Comparison of ENCODE assay signal across 2 cellular contexts in the genomic region with DNA sequence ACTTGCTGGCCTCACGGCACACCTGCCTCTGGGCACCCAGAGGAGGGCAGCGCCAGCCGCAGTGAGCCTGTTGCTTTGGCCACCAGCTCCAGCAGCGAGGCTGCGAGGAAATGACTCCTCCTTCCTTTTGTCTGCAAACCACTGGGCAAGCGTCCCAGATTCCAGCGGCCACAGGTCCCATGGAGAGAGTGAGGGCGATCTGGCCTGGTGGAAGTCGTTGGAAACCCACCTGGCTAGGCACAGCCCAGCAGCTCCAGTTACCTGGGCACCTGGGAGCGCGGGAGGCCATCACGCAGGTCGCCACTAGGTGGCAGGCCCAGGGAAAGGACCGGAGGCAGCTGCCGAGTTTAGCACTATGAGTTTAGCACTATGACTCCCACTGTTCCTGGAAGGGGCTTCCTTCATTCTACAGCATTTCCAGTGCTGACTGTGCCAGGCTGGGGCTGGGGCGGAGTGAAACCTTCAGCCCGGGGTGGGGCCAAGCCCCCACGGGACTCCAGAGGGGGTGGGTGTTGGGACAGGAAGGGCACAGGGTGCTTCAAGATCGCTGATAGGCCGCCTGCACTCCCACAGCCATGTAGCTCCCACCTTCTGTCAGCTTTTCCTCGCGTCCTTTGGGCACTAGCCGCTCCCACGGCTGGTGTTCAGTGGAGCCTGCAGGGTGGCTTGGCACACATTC.
A peak's percentile ranks its signal among the peaks of the same experiment; 100 is the strongest.
TF ChIP-seq lines count a peak whose summit lies in the region.

No MANE protein-coding gene starts in this region.

TF ChIP-seq in K562, 482 proteins besides CTCF, POLR2A, EP300 and RAD21 (continues in another document):
- TF ChIP-seq GABPB1 (CRISPR knock-in tag; IDR thresholded peaks at IDR 0.05): peak; percentile 33; the same call in 1 of the 2 replicates
- no peak for TF ChIP-seq ZNF23 (CRISPR knock-in tag; IDR thresholded peaks at IDR 0.05)
- TF ChIP-seq MYC (IDR thresholded peaks at IDR 0.05; ENCODE audit: low read depth, low read length): no peak
- TF ChIP-seq MYC (CRISPR knock-in tag; IDR thresholded peaks at IDR 0.05; ENCODE audit: borderline replicate concordance, low read depth): no peak
- TF ChIP-seq KLF1 (tag; IDR thresholded peaks at IDR 0.05): no peak
- TF ChIP-seq HDAC6 (IDR thresholded peaks at IDR 0.05; ENCODE audit: low read depth, low read length): no peak
- TF ChIP-seq, protein P1, sequence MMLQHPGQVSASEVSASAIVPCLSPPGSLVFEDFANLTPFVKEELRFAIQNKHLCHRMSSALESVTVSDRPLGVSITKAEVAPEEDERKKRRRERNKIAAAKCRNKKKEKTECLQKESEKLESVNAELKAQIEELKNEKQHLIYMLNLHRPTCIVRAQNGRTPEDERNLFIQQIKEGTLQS (IDR thresholded peaks at IDR 0.05): no peak
- TF ChIP-seq, protein P1 (CRISPR knock-in tag; conservative IDR thresholded peaks at IDR 0.05): no peak
- TF ChIP-seq RB1 (IDR thresholded peaks at IDR 0.05; ENCODE audit: low read depth): peak; percentile 90
- peak in 1 of 2 experiments; percentile 71; a peak in 2 of 4 replicates for TF ChIP-seq UBTF (IDR thresholded peaks at IDR 0.05; ENCODE audit: borderline replicate concordance in 1 of 2, low read depth in 2 of 2, low read length in 2 of 2)
- no peak for TF ChIP-seq SAP30 (IDR thresholded peaks at IDR 0.05; ENCODE audit: borderline replicate concordance, insufficient read depth, low read depth, low read length, poor library complexity, severe bottlenecking)
- TF ChIP-seq ERF (CRISPR knock-in tag; IDR thresholded peaks at IDR 0.05): no peak
- TF ChIP-seq PPARD (CRISPR knock-in tag; IDR thresholded peaks at IDR 0.05): no peak
- no peak for TF ChIP-seq ZNF184 (CRISPR knock-in tag; IDR thresholded peaks at IDR 0.05)
- TF ChIP-seq ZNF143 (CRISPR knock-in tag; IDR thresholded peaks at IDR 0.05): no peak
- no peak for TF ChIP-seq ZNF764 (CRISPR knock-in tag; IDR thresholded peaks at IDR 0.05; ENCODE audit: low read depth)
- 0 out of 2 replicates have a peak, but pooled peaks have one; percentile 29 for TF ChIP-seq KDM2B (CRISPR knock-in tag; IDR thresholded peaks at IDR 0.05)
- TF ChIP-seq MTA2 (IDR thresholded peaks at IDR 0.05; ENCODE audit: low read depth): no peak
- TF ChIP-seq ZNF830 (CRISPR knock-in tag; IDR thresholded peaks at IDR 0.05): no peak
- peak; percentile 92 for TF ChIP-seq ZEB2 (IDR thresholded peaks at IDR 0.05)
- TF ChIP-seq ATF7 (IDR thresholded peaks at IDR 0.05): 0 out of 2 replicates have a peak, but pooled peaks have one; percentile 11
- TF ChIP-seq JUND (IDR thresholded peaks at IDR 0.05; ENCODE audit: borderline replicate concordance, low read depth, low read length): peak; percentile 27; the same call in 1 of the 2 replicates
- TF ChIP-seq JUND (tag; IDR thresholded peaks at IDR 0.05; ENCODE audit: borderline replicate concordance, low read depth, low read length): no peak; the same call in 2 of the 3 replicates
- TF ChIP-seq BRF2 (IDR thresholded peaks at IDR 0.05; ENCODE audit: borderline replicate concordance, insufficient read depth, insufficient read length): no peak
- TF ChIP-seq PML (IDR thresholded peaks at IDR 0.05; ENCODE audit: low read length): no peak
- TF ChIP-seq ELF2 (CRISPR knock-in tag; IDR thresholded peaks at IDR 0.05): no peak
- peak; percentile 15 for TF ChIP-seq POU5F1 (IDR thresholded peaks at IDR 0.05; ENCODE audit: borderline replicate concordance, low read depth, low read length, partially characterized antibody)
- no peak for TF ChIP-seq FOXK2 (conservative IDR thresholded peaks at IDR 0.05 in 1 of 2, IDR thresholded peaks at IDR 0.05 in 1 of 2; ENCODE audit: low read depth in 2 of 2)
- TF ChIP-seq ETS2 (tag; IDR thresholded peaks at IDR 0.05; ENCODE audit: borderline replicate concordance, poor library complexity, severe bottlenecking): no peak
- TF ChIP-seq NR3C1 (CRISPR knock-in tag; IDR thresholded peaks at IDR 0.05): no peak
- 0 out of 2 replicates have a peak, but pooled peaks have one; percentile 29 for TF ChIP-seq GATAD2A (IDR thresholded peaks at IDR 0.05)
- TF ChIP-seq, protein P2, sequence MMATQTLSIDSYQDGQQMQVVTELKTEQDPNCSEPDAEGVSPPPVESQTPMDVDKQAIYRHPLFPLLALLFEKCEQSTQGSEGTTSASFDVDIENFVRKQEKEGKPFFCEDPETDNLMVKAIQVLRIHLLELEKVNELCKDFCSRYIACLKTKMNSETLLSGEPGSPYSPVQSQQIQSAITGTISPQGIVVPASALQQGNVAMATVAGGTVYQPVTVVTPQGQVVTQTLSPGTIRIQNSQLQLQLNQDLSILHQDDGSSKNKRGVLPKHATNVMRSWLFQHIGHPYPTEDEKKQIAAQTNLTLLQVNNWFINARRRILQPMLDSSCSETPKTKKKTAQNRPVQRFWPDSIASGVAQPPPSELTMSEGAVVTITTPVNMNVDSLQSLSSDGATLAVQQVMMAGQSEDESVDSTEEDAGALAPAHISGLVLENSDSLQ (IDR thresholded peaks at IDR 0.05): no peak

TF ChIP-seq in HepG2, 621 proteins besides CTCF, POLR2A, EP300 and RAD21 (continues in another document):
- TF ChIP-seq ETV5 (CRISPR knock-in tag; IDR thresholded peaks at IDR 0.05; ENCODE audit: borderline replicate concordance): peak; percentile 28; the same call in 1 of the 2 replicates
- no peak for TF ChIP-seq BRD4 (CRISPR knock-in tag; IDR thresholded peaks at IDR 0.05)
- TF ChIP-seq TOPORS (CRISPR knock-in tag; IDR thresholded peaks at IDR 0.05): no peak
- TF ChIP-seq HNF4A (CRISPR knock-in tag; IDR thresholded peaks at IDR 0.05): no peak
- no peak for TF ChIP-seq NFKBIZ (CRISPR knock-in tag; IDR thresholded peaks at IDR 0.05)
- no peak for TF ChIP-seq ZNF614 (CRISPR knock-in tag; IDR thresholded peaks at IDR 0.05; ENCODE audit: borderline replicate concordance)
- TF ChIP-seq, protein P3, sequence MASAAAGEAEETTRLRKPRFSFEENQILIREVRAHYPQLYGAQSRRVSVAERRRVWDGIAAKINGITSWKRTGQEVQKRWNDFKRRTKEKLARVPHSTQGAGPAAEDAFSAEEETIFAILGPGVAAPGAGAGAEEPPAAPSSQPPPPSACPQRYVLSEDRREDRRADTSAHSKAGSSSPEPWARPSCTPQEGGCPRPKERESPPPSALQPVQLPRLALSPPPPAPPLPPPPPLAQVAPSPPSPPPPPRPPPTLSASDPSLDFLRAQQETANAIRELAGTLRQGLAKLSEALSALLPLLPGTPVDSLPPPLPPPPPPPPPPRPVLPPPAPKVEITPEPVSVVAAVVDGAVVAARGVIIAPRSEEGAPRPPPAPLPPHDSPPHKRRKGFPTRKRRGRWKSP (CRISPR knock-in tag; IDR thresholded peaks at IDR 0.05): 0 out of 2 replicates have a peak, but pooled peaks have one; percentile 53
- no peak for TF ChIP-seq SMYD3 (CRISPR knock-in tag; IDR thresholded peaks at IDR 0.05)
- TF ChIP-seq ZNF674 (CRISPR knock-in tag; IDR thresholded peaks at IDR 0.05; ENCODE audit: low read depth): no peak
- TF ChIP-seq ZNF235 (CRISPR knock-in tag; IDR thresholded peaks at IDR 0.05; ENCODE audit: borderline replicate concordance): no peak
- TF ChIP-seq ZNF468 (CRISPR knock-in tag; IDR thresholded peaks at IDR 0.05): no peak
- TF ChIP-seq ZNF747 (CRISPR knock-in tag; IDR thresholded peaks at IDR 0.05; ENCODE audit: borderline replicate concordance): no peak
- no peak for TF ChIP-seq CSRNP1 (CRISPR knock-in tag; IDR thresholded peaks at IDR 0.05)
- no peak for TF ChIP-seq TBX3 (IDR thresholded peaks at IDR 0.05; ENCODE audit: borderline replicate concordance)
- no peak for TF ChIP-seq ZNF740 (CRISPR knock-in tag; IDR thresholded peaks at IDR 0.05)
- no peak for TF ChIP-seq GTF3A (CRISPR knock-in tag; conservative IDR thresholded peaks at IDR 0.05)
- no peak for TF ChIP-seq NR1H2 (CRISPR knock-in tag; IDR thresholded peaks at IDR 0.05; ENCODE audit: borderline replicate concordance, low read depth)
- TF ChIP-seq ZNF790 (CRISPR knock-in tag; IDR thresholded peaks at IDR 0.05; ENCODE audit: borderline replicate concordance): no peak
- no peak for TF ChIP-seq ZSCAN21 (CRISPR knock-in tag; IDR thresholded peaks at IDR 0.05; ENCODE audit: borderline replicate concordance)
- no peak for TF ChIP-seq SIX4 (CRISPR knock-in tag; IDR thresholded peaks at IDR 0.05)
- TF ChIP-seq, protein P4, sequence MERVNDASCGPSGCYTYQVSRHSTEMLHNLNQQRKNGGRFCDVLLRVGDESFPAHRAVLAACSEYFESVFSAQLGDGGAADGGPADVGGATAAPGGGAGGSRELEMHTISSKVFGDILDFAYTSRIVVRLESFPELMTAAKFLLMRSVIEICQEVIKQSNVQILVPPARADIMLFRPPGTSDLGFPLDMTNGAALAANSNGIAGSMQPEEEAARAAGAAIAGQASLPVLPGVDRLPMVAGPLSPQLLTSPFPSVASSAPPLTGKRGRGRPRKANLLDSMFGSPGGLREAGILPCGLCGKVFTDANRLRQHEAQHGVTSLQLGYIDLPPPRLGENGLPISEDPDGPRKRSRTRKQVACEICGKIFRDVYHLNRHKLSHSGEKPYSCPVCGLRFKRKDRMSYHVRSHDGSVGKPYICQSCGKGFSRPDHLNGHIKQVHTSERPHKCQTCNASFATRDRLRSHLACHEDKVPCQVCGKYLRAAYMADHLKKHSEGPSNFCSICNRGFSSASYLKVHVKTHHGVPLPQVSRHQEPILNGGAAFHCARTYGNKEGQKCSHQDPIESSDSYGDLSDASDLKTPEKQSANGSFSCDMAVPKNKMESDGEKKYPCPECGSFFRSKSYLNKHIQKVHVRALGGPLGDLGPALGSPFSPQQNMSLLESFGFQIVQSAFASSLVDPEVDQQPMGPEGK (CRISPR knock-in tag; IDR thresholded peaks at IDR 0.05): 0 out of 2 replicates have a peak, but pooled peaks have one; percentile 20
- TF ChIP-seq ZNF569 (CRISPR knock-in tag; IDR thresholded peaks at IDR 0.05; ENCODE audit: borderline replicate concordance): no peak
- TF ChIP-seq ZNF687 (CRISPR knock-in tag; IDR thresholded peaks at IDR 0.05): 0 out of 2 replicates have a peak, but pooled peaks have one; percentile 17
- TF ChIP-seq, protein P5, sequence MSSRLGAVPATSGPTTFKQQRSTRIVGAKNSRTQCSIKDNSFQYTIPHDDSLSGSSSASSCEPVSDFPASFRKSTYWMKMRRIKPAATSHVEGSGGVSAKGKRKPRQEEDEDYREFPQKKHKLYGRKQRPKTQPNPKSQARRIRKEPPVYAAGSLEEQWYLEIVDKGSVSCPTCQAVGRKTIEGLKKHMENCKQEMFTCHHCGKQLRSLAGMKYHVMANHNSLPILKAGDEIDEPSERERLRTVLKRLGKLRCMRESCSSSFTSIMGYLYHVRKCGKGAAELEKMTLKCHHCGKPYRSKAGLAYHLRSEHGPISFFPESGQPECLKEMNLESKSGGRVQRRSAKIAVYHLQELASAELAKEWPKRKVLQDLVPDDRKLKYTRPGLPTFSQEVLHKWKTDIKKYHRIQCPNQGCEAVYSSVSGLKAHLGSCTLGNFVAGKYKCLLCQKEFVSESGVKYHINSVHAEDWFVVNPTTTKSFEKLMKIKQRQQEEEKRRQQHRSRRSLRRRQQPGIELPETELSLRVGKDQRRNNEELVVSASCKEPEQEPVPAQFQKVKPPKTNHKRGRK (CRISPR knock-in tag; IDR thresholded peaks at IDR 0.05): no peak
- TF ChIP-seq ZNF710 (CRISPR knock-in tag; IDR thresholded peaks at IDR 0.05; ENCODE audit: borderline replicate concordance): no peak
